Comparison of ENCODE assay signal across 1 cellular context in the genomic region with DNA sequence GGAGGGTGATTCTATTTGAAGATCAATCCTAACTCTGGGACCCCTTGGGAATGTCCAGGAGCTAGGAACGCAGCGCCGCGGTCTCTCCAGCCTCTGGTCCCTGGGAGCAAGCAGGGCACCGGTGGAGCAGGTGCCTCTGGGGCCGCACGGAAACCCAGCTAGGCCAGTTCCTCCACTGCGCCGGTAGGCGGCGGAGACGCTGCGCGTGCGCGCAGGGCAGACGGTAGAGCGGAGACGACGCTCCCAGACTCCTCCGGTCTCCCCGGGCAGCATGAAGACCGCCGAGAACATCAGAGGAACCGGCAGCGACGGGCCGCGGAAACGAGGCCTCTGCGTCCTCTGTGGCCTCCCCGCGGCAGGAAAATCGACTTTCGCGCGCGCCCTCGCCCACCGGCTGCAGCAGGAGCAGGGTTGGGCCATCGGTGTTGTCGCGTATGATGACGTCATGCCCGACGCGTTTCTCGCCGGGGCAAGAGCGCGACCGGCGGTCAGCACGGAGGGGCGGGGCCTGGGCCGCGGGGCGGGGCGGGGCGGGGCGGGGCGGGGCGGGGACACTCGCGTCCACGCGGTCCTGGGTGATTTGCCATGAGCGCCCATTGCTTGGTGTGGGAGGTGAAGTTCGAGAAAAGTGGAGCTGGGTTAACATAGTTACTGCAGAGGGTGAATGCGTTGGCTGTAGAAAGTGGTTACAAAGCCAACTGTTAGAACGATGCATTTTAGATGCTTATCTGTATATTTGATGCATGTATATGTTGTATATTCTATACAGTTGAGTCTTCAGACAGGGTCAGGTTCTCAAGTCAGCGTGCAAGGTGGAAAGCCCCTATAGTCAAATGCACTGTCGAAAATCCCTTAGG.
A peak's percentile ranks its signal among the peaks of the same experiment; 100 is the strongest.
TF ChIP-seq lines count a peak whose summit lies in the region.

A gene with protein sequence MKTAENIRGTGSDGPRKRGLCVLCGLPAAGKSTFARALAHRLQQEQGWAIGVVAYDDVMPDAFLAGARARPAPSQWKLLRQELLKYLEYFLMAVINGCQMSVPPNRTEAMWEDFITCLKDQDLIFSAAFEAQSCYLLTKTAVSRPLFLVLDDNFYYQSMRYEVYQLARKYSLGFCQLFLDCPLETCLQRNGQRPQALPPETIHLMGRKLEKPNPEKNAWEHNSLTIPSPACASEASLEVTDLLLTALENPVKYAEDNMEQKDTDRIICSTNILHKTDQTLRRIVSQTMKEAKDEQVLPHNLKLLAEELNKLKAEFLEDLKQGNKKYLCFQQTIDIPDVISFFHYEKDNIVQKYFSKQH (plus strand): TSS at position 193 of the 857 bp plus-strand sequence. CDS start 79 bp downstream, at position 272.

TF ChIP-seq in HepG2, 621 proteins besides CTCF, POLR2A, EP300 and RAD21 (continued from another document and continues in another):
- TF ChIP-seq, protein P1, sequence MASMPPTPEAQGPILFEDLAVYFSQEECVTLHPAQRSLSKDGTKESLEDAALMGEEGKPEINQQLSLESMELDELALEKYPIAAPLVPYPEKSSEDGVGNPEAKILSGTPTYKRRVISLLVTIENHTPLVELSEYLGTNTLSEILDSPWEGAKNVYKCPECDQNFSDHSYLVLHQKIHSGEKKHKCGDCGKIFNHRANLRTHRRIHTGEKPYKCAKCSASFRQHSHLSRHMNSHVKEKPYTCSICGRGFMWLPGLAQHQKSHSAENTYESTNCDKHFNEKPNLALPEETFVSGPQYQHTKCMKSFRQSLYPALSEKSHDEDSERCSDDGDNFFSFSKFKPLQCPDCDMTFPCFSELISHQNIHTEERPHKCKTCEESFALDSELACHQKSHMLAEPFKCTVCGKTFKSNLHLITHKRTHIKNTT (CRISPR knock-in tag; IDR thresholded peaks at IDR 0.05), result no peak
- TF ChIP-seq ERF (CRISPR knock-in tag; IDR thresholded peaks at IDR 0.05) (no peak), TBL1XR1 (IDR thresholded peaks at IDR 0.05; ENCODE audit: borderline replicate concordance, low read length, partially characterized antibody) (no peak), ZNF451 (CRISPR knock-in tag; IDR thresholded peaks at IDR 0.05) (peak; percentile 57; the same call in 1 of the 2 replicates), GATAD2A (CRISPR knock-in tag; IDR thresholded peaks at IDR 0.05) (peak; percentile 44), SP4 (CRISPR knock-in tag; IDR thresholded peaks at IDR 0.05) (peak; percentile 80), ZC3H4 (CRISPR knock-in tag; IDR thresholded peaks at IDR 0.05; ENCODE audit: borderline replicate concordance) (no peak), REXO4 (CRISPR knock-in tag; IDR thresholded peaks at IDR 0.05; ENCODE audit: borderline replicate concordance) (no peak), ARNT (IDR thresholded peaks at IDR 0.05) (no peak), ZNF333 (CRISPR knock-in tag; IDR thresholded peaks at IDR 0.05; ENCODE audit: borderline replicate concordance) (no peak), RARG (CRISPR knock-in tag; IDR thresholded peaks at IDR 0.05; ENCODE audit: low read depth) (no peak), ZNF780A (CRISPR knock-in tag; IDR thresholded peaks at IDR 0.05) (0 out of 2 replicates have a peak, but pooled peaks have one; percentile 63), ZBTB8A (CRISPR knock-in tag; IDR thresholded peaks at IDR 0.05; ENCODE audit: borderline replicate concordance, low read depth) (no peak), NFE2L2 (IDR thresholded peaks at IDR 0.05; ENCODE audit: low read length) (no peak), ZNF264 (CRISPR knock-in tag; IDR thresholded peaks at IDR 0.05) (no peak), ZNF282 (IDR thresholded peaks at IDR 0.05; ENCODE audit: partially characterized antibody) (no peak), SNRNP70 (IDR thresholded peaks at IDR 0.05; ENCODE audit: low read depth, low read length) (no peak), CAMTA2 (CRISPR knock-in tag; IDR thresholded peaks at IDR 0.05; ENCODE audit: borderline replicate concordance) (0 out of 2 replicates have a peak, but pooled peaks have one; percentile 28), HMG20A (CRISPR knock-in tag; IDR thresholded peaks at IDR 0.05; ENCODE audit: borderline replicate concordance) (no peak; the same call in 1 of the 2 replicates), ZNF605 (CRISPR knock-in tag; IDR thresholded peaks at IDR 0.05) (peak; percentile 17; the same call in 1 of the 2 replicates), ZSCAN29 (CRISPR knock-in tag; conservative IDR thresholded peaks at IDR 0.05) (peak; percentile 13; the same call in 1 of the 2 replicates), ZNF790 (CRISPR knock-in tag; IDR thresholded peaks at IDR 0.05; ENCODE audit: borderline replicate concordance) (peak; percentile 90; the same call in 1 of the 2 replicates), ZFP36 (IDR thresholded peaks at IDR 0.05; ENCODE audit: borderline replicate concordance, low read depth, low read length, partially characterized antibody) (no peak), MXD4 (CRISPR knock-in tag; IDR thresholded peaks at IDR 0.05) (no peak; the same call in 1 of the 2 replicates), ZNF644 (CRISPR knock-in tag; IDR thresholded peaks at IDR 0.05; ENCODE audit: low read depth) (no peak)
- TF ChIP-seq, protein P2, sequence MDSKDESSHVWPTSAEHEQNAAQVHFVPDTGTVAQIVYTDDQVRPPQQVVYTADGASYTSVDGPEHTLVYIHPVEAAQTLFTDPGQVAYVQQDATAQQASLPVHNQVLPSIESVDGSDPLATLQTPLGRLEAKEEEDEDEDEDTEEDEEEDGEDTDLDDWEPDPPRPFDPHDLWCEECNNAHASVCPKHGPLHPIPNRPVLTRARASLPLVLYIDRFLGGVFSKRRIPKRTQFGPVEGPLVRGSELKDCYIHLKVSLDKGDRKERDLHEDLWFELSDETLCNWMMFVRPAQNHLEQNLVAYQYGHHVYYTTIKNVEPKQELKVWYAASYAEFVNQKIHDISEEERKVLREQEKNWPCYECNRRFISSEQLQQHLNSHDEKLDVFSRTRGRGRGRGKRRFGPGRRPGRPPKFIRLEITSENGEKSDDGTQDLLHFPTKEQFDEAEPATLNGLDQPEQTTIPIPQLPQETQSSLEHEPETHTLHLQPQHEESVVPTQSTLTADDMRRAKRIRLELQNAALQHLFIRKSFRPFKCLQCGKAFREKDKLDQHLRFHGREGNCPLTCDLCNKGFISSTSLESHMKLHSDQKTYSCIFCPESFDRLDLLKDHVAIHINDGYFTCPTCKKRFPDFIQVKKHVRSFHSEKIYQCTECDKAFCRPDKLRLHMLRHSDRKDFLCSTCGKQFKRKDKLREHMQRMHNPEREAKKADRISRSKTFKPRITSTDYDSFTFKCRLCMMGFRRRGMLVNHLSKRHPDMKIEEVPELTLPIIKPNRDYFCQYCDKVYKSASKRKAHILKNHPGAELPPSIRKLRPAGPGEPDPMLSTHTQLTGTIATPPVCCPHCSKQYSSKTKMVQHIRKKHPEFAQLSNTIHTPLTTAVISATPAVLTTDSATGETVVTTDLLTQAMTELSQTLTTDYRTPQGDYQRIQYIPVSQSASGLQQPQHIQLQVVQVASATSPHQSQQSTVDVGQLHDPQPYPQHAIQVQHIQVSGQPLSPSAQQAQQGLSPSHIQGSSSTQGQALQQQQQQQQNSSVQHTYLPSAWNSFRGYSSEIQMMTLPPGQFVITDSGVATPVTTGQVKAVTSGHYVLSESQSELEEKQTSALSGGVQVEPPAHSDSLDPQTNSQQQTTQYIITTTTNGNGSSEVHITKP (CRISPR knock-in tag; IDR thresholded peaks at IDR 0.05; ENCODE audit: low read depth), result 0 out of 2 replicates have a peak, but pooled peaks have one; percentile 35
- TF ChIP-seq, protein P3, sequence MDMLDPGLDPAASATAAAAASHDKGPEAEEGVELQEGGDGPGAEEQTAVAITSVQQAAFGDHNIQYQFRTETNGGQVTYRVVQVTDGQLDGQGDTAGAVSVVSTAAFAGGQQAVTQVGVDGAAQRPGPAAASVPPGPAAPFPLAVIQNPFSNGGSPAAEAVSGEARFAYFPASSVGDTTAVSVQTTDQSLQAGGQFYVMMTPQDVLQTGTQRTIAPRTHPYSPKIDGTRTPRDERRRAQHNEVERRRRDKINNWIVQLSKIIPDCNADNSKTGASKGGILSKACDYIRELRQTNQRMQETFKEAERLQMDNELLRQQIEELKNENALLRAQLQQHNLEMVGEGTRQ (IDR thresholded peaks at IDR 0.05; ENCODE audit: low read depth, low read length), result no peak
- TF ChIP-seq, protein P3 (CRISPR knock-in tag; IDR thresholded peaks at IDR 0.05; ENCODE audit: borderline replicate concordance), result no peak; the same call in 1 of the 2 replicates
- TF ChIP-seq, protein P4, sequence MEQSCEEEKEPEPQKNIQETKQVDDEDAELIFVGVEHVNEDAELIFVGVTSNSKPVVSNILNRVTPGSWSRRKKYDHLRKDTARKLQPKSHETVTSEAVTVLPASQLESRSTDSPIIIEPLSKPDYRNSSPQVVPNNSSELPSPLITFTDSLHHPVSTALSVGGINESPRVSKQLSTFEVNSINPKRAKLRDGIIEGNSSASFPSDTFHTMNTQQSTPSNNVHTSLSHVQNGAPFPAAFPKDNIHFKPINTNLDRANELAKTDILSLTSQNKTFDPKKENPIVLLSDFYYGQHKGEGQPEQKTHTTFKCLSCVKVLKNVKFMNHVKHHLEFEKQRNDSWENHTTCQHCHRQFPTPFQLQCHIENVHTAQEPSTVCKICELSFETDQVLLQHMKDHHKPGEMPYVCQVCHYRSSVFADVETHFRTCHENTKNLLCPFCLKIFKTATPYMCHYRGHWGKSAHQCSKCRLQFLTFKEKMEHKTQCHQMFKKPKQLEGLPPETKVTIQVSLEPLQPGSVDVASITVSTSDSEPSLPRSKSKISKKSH (CRISPR knock-in tag; IDR thresholded peaks at IDR 0.05; ENCODE audit: borderline replicate concordance), result peak; percentile 69; the same call in 1 of the 2 replicates
- TF ChIP-seq, protein P5, sequence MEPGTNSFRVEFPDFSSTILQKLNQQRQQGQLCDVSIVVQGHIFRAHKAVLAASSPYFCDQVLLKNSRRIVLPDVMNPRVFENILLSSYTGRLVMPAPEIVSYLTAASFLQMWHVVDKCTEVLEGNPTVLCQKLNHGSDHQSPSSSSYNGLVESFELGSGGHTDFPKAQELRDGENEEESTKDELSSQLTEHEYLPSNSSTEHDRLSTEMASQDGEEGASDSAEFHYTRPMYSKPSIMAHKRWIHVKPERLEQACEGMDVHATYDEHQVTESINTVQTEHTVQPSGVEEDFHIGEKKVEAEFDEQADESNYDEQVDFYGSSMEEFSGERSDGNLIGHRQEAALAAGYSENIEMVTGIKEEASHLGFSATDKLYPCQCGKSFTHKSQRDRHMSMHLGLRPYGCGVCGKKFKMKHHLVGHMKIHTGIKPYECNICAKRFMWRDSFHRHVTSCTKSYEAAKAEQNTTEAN (CRISPR knock-in tag; conservative IDR thresholded peaks at IDR 0.05), result peak; percentile 60; the same call in 1 of the 2 replicates
- TF ChIP-seq, protein P6, sequence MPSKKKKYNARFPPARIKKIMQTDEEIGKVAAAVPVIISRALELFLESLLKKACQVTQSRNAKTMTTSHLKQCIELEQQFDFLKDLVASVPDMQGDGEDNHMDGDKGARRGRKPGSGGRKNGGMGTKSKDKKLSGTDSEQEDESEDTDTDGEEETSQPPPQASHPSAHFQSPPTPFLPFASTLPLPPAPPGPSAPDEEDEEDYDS (CRISPR knock-in tag; IDR thresholded peaks at IDR 0.05), result no peak
- TF ChIP-seq, protein P7, sequence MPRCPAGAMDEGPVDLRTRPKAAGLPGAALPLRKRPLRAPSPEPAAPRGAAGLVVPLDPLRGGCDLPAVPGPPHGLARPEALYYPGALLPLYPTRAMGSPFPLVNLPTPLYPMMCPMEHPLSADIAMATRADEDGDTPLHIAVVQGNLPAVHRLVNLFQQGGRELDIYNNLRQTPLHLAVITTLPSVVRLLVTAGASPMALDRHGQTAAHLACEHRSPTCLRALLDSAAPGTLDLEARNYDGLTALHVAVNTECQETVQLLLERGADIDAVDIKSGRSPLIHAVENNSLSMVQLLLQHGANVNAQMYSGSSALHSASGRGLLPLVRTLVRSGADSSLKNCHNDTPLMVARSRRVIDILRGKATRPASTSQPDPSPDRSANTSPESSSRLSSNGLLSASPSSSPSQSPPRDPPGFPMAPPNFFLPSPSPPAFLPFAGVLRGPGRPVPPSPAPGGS (CRISPR knock-in tag; IDR thresholded peaks at IDR 0.05), result no peak
- TF ChIP-seq, protein P8, sequence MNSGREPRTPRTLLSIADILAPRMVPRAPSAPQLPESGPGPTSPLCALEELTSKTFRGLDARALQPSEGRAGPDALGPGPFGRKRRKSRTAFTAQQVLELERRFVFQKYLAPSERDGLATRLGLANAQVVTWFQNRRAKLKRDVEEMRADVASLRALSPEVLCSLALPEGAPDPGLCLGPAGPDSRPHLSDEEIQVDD (CRISPR knock-in tag; IDR thresholded peaks at IDR 0.05; ENCODE audit: borderline replicate concordance), result no peak
- TF ChIP-seq, protein P9, sequence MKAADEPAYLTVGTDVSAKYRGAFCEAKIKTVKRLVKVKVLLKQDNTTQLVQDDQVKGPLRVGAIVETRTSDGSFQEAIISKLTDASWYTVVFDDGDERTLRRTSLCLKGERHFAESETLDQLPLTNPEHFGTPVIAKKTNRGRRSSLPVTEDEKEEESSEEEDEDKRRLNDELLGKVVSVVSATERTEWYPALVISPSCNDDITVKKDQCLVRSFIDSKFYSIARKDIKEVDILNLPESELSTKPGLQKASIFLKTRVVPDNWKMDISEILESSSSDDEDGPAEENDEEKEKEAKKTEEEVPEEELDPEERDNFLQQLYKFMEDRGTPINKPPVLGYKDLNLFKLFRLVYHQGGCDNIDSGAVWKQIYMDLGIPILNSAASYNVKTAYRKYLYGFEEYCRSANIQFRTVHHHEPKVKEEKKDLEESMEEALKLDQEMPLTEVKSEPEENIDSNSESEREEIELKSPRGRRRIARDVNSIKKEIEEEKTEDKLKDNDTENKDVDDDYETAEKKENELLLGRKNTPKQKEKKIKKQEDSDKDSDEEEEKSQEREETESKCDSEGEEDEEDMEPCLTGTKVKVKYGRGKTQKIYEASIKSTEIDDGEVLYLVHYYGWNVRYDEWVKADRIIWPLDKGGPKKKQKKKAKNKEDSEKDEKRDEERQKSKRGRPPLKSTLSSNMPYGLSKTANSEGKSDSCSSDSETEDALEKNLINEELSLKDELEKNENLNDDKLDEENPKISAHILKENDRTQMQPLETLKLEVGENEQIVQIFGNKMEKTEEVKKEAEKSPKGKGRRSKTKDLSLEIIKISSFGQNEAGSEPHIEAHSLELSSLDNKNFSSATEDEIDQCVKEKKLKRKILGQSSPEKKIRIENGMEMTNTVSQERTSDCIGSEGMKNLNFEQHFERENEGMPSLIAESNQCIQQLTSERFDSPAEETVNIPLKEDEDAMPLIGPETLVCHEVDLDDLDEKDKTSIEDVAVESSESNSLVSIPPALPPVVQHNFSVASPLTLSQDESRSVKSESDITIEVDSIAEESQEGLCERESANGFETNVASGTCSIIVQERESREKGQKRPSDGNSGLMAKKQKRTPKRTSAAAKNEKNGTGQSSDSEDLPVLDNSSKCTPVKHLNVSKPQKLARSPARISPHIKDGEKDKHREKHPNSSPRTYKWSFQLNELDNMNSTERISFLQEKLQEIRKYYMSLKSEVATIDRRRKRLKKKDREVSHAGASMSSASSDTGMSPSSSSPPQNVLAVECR (CRISPR knock-in tag; IDR thresholded peaks at IDR 0.05; ENCODE audit: borderline replicate concordance), result peak; percentile 84
